In genomic region chr7:120180221-120180620, GRCh38 we compare ENCODE assay signal across 20 cellular contexts.
"Had no signal": no experiment of that assay in that cellular context is flagged by ENCODE, and none has a peak within 500 bp of the region (broad histone marks: within the 10 kb centered on the region; RNA-seq: fewer than 3 reads in every experiment).

No MANE protein-coding gene starts in this region.

- H3K27ac ChIP-seq: brain microvascular endothelial cell, left ventricle myocardium inferior, neutrophil, transverse colon had no signal

- H3K4me1 ChIP-seq: transverse colon had no signal

- H3K4me3 ChIP-seq: left ventricle myocardium inferior, transverse colon had no signal

- H3K9me3 ChIP-seq: left ventricle myocardium inferior, neutrophil, transverse colon had no signal

- ATAC-seq: activated T-cell treated with anti-CD3 and anti-CD28 coated beads, Interleukin-2, amount 50 U/mL, for 72 hours; natural killer cell; stimulated activated memory B cell treated with anti-CD40 and anti-IgM and Interleukin-4, amounts not matched to agents 10 μg/mL and 1 μg/mL and 100 μg/mL, for 72 hours had no signal

- H3K4me3 Mint-ChIP-seq: activated CD4-positive, alpha-beta T cell treated with anti-CD3 and anti-CD28 coated beads, Interleukin-2, amount 10 ng/mL, durations not matched to agents 24 days and 14 days; activated naive CD8-positive, alpha-beta T cell; activated T-cell treated with anti-CD3 and anti-CD28 coated beads, Interleukin-2, amount 50 U/mL, for 72 hours; central memory CD8-positive, alpha-beta T cell; memory B cell; natural killer cell; stimulated activated memory B cell treated with anti-CD40 and anti-IgM and Interleukin-4, amounts not matched to agents 10 μg/mL and 1 μg/mL and 100 μg/mL, for 72 hours; T-helper 2 cell treated with Interferon-gamma antibody and Interleukin-4, amounts not matched to agents 5 μg/mL and 100 μg/mL, for 36 hours had no signal

- H3K36me3 Mint-ChIP-seq: activated naive CD8-positive, alpha-beta T cell; memory B cell; stimulated activated memory B cell treated with anti-CD40 and anti-IgM and Interleukin-4, amounts not matched to agents 10 μg/mL and 1 μg/mL and 100 μg/mL, for 72 hours had no signal

- H3K36me3 ChIP-seq: brain microvascular endothelial cell, left ventricle myocardium inferior, neutrophil, transverse colon had no signal

- H3K9me3 Mint-ChIP-seq: activated CD4-positive, alpha-beta T cell treated with anti-CD3 and anti-CD28 coated beads, Interleukin-2, amount 10 ng/mL, durations not matched to agents 24 days and 14 days had no signal

- H3K27ac Mint-ChIP-seq: activated CD4-positive, alpha-beta T cell treated with anti-CD3 and anti-CD28 coated beads, Interleukin-2, amount 10 ng/mL, durations not matched to agents 24 days and 14 days; activated naive CD8-positive, alpha-beta T cell; activated T-cell treated with anti-CD3 and anti-CD28 coated beads, Interleukin-2, amount 50 U/mL, for 72 hours; memory B cell; natural killer cell; stimulated activated memory B cell treated with anti-CD40 and anti-IgM and Interleukin-4, amounts not matched to agents 10 μg/mL and 1 μg/mL and 100 μg/mL, for 72 hours; T-helper 2 cell treated with Interferon-gamma antibody and Interleukin-4, amounts not matched to agents 5 μg/mL and 100 μg/mL, for 36 hours had no signal

- H3K27me3 Mint-ChIP-seq: activated CD4-positive, alpha-beta T cell treated with anti-CD3 and anti-CD28 coated beads, Interleukin-2, amount 10 ng/mL, durations not matched to agents 24 days and 14 days; activated naive CD8-positive, alpha-beta T cell; central memory CD8-positive, alpha-beta T cell; memory B cell; stimulated activated memory B cell treated with anti-CD40 and anti-IgM and Interleukin-4, amounts not matched to agents 10 μg/mL and 1 μg/mL and 100 μg/mL, for 72 hours had no signal

- H3K4me1 Mint-ChIP-seq: activated CD4-positive, alpha-beta T cell treated with anti-CD3 and anti-CD28 coated beads, Interleukin-2, amount 10 ng/mL, durations not matched to agents 24 days and 14 days; central memory CD8-positive, alpha-beta T cell; memory B cell; natural killer cell; stimulated activated memory B cell treated with anti-CD40 and anti-IgM and Interleukin-4, amounts not matched to agents 10 μg/mL and 1 μg/mL and 100 μg/mL, for 72 hours had no signal

- H3K27me3 ChIP-seq: brain microvascular endothelial cell, neutrophil, transverse colon had no signal

- DNase-seq: activated CD4-positive, alpha-beta T cell treated with anti-CD3 and anti-CD28 coated beads, Interleukin-2, amount 10 ng/mL, durations not matched to agents 24 days and 14 days; activated CD4-positive, CD25-positive, alpha-beta regulatory T cell; activated CD8-positive, alpha-beta memory T cell treated with anti-CD3 and anti-CD28 coated beads, Interleukin-2, amount 50 U/mL, for 48 hours; activated gamma-delta T cell treated with Interleukin-2 at 50 U/mL for 16 hours; activated T-cell treated with anti-CD3 and anti-CD28 coated beads, Interleukin-2, amount 50 U/mL, for 72 hours; amygdala; brain microvascular endothelial cell; effector memory CD4-positive, alpha-beta T cell; hypothalamus; left ventricle myocardium inferior; natural killer cell; retina; stimulated activated CD4-positive, alpha-beta T cell treated with anti-CD3 and anti-CD28 coated beads, Interleukin-2, amount 100 ng/mL, for 48 hours; transverse colon had no signal
